Comparison of ENCODE assay signal across 8 cellular contexts in the genomic region with DNA sequence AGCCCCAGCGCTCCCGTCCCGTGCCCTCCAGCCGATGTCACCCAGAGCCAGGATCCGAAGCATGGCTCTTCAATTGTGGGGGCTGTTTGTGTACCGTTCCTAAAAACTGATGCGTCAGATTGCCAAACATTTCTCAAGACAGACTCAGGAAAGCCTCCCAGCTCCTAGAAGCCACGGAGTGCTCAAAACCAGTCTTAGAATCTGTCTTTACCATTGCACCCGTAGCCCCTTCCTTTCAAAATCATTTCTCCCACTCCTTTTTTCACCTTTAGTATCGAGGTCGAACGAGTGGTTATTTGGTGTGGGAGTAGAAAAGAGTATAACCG. TPM values are rescaled to one million over a fixed set of nuclear protein-coding genes. Genes with fewer than 3 reads are reported as not detected.
A peak's percentile ranks its signal among the peaks of the same experiment; 100 is the strongest.
DNase-seq lines count a peak whose midpoint lies in the region; ATAC-seq and TF ChIP-seq lines count a peak whose summit lies in the region.

No MANE protein-coding gene starts in this region.

- H3K4me1 ChIP-seq in HUES6 (ENCODE audit: control insufficient read depth, insufficient read depth, low read length) (peaks cover 15% of the 10 kb centered on the region), mononuclear cell (ENCODE audit: insufficient read depth, low read length) (peaks cover 37% of the 10 kb centered on the region)

- no peak for TF ChIP-seq CTCF in CD4-positive, alpha-beta T cell (IDR thresholded peaks at IDR 0.05)
- TF ChIP-seq CTCF in brain microvascular endothelial cell (IDR thresholded peaks at IDR 0.05; ENCODE audit: low read depth, low read length, missing control alignments): no peak

- no peaks in the 10 kb centered on the region for H3K27me3 ChIP-seq in CD4-positive, alpha-beta T cell (ENCODE audit: control insufficient read depth, insufficient read depth, low read length)
- H3K27me3 ChIP-seq in HUES6 (ENCODE audit: control insufficient read depth, insufficient read depth, low read length) (no peaks in the 10 kb centered on the region), brain microvascular endothelial cell (replicated peaks) (no peaks in the 10 kb centered on the region), mononuclear cell (ENCODE audit: insufficient read depth, low read length) (no peaks in the 10 kb centered on the region)

- H3K9me3 ChIP-seq in CD4-positive, alpha-beta T cell (ENCODE audit: control insufficient read depth, low read length): no peaks in the 10 kb centered on the region
- H3K9me3 ChIP-seq in HUES6 (ENCODE audit: control insufficient read depth, insufficient read depth, low read depth, low read length) (no peaks in the 10 kb centered on the region), mononuclear cell (ENCODE audit: low read depth, low read length) (no peaks in the 10 kb centered on the region)

- ATAC-seq in CD4-positive, alpha-beta T cell (ENCODE audit: poor library complexity): no peak
- ATAC-seq in GM18861 (IDR thresholded peaks at IDR 0.05; ENCODE audit: unreplicated experiment): no peak
- ATAC-seq in GM18907 (IDR thresholded peaks at IDR 0.05; ENCODE audit: unreplicated experiment): no peak

- no peaks in the 10 kb centered on the region for H3K9me3 Mint-ChIP-seq in CD4-positive, alpha-beta T cell

- intact Hi-C loops in CD4-positive, alpha-beta T cell (cut with DNase I, micrococcal nuclease): loop anchor here (5.0 to 10.0 kb wide), 4 partner anchors 230 to 950 kb away; partner anchors contain the start of genes CCDC91 (in 1 of the 2), ITPR2 (in 1 of the 2), PPFIBP1 (in 1 of the 2) and TM7SF3 (in 1 of the 2)

- peaks cover 9% of the 10 kb centered on the region for H3K36me3 Mint-ChIP-seq in CD4-positive, alpha-beta T cell (ENCODE audit: low read depth)

- CTCF ChIA-PET in CD4-positive, alpha-beta T cell (lab: Charles Lee): no interaction called here

- peak overlapping the region; percentile 60 for H3K27ac ChIP-seq in CD4-positive, alpha-beta T cell (ENCODE audit: low read depth, low read length)
- 0 out of 2 replicates have a peak overlapping the region, but pooled peaks have one; percentile 55 for H3K27ac ChIP-seq in HUES6 (ENCODE audit: low read depth, low read length)
- peak overlapping the region; percentile 59 for H3K27ac ChIP-seq in brain microvascular endothelial cell

- in situ Hi-C loops in brain microvascular endothelial cell (cut with HindIII; ENCODE audit: low pct_ligation_motif_present, low sequenced_read_pairs): no loop called here

- POLR2A ChIA-PET in CD4-positive, alpha-beta T cell (lab: Charles Lee): interaction anchor here (0.9 to 2.5 kb wide), 7 partner anchors 8 to 412 kb away, joined by 3 to 16 read pairs (median 5); partner anchors contain the start of genes FGFR1OP2, ITPR2, MED21 and TM7SF3

- H3K4me3 Mint-ChIP-seq in CD4-positive, alpha-beta T cell: peak overlapping the region; percentile 99

- H3K36me3 ChIP-seq in HUES6 (ENCODE audit: control insufficient read depth, insufficient read depth, low read length): no peaks in the 10 kb centered on the region
- no peaks in the 10 kb centered on the region for H3K36me3 ChIP-seq in brain microvascular endothelial cell (replicated peaks)

- H3K9ac ChIP-seq in HUES6 (ENCODE audit: low read length): peak overlapping the region; percentile 82

- H3K27me3 Mint-ChIP-seq in CD4-positive, alpha-beta T cell: no peaks in the 10 kb centered on the region

- no peak for DNase-seq in CD4-positive, alpha-beta T cell
- no peak for DNase-seq in brain microvascular endothelial cell
- DNase-seq in stimulated activated naive CD4-positive, alpha-beta T cell (lab: John Stamatoyannopoulos, UW): no peak
- no peak for DNase-seq in SKM-1 treated with dmso at 0.1 percent for 144 hours (lab: John Stamatoyannopoulos, UW; ENCODE audit: unreplicated experiment)

- H3K4me1 Mint-ChIP-seq in CD4-positive, alpha-beta T cell (ENCODE audit: low read depth): peaks cover 58% of the 10 kb centered on the region

- H3K4me3 ChIP-seq in HUES6 (ENCODE audit: low read depth, low read length): peak overlapping the region; percentile 89
- H3K4me3 ChIP-seq in brain microvascular endothelial cell (ENCODE audit: low read depth, low read length): peak overlapping the region; percentile 86
- peak overlapping the region; percentile 93 for H3K4me3 ChIP-seq in mononuclear cell (ENCODE audit: low read length)

- peak overlapping the region; percentile 92 for H3K27ac Mint-ChIP-seq in CD4-positive, alpha-beta T cell

RNA-seq across cellular contexts. Expression of gene STK38L, which starts 0.6 kb away (rescaled TPM):
- 10 to 100 TPM; 18.3 to 21.0 TPM for total RNA-seq in CD4-positive, alpha-beta T cell
- total RNA-seq in mononuclear cell: 23.9 TPM
